In genomic region chr9:15513335-15513734, GRCh38 we compare ENCODE assay signal across 10 cellular contexts. TPM values are rescaled to one million over a fixed set of nuclear protein-coding genes. Genes with fewer than 3 reads are reported as not detected.
DNase-seq lines count a peak whose midpoint lies in the region; ATAC-seq and TF ChIP-seq lines count a peak whose summit lies in the region.
"Had no signal": no experiment of that assay in that cellular context is flagged by ENCODE, and none has a peak within 500 bp of the region (broad histone marks: within the 10 kb centered on the region; RNA-seq: fewer than 3 reads in every experiment).

No MANE protein-coding gene starts in this region.

- CTCF ChIA-PET in BJ (lab: Yijun Ruan, JAX): interaction anchor here (0.6 kb wide), 1 partner anchor 30 kb away, joined by 3 read pairs; no protein-coding TSS in a partner anchor
- CTCF ChIA-PET in T-cell (lab: Charles Lee): interaction anchor here (0.6 to 1.8 kb wide), 4 partner anchors 20 to 93 kb away, joined by 5 to 6 read pairs (median 6); partner anchors contain the start of gene CCDC171 (in 1 of the 2)

- H3K4me1 Mint-ChIP-seq in T-cell: peaks cover 37 to 44% (median 38%) of the 10 kb centered on the region in 3 donors

- H3K27ac Mint-ChIP-seq in T-cell: peak overlapping the region in 1 of 2 donors; percentile 79

- no peaks in the 10 kb centered on the region for H3K27me3 Mint-ChIP-seq in T-cell

- H3K36me3 Mint-ChIP-seq in T-cell: peaks cover 4% of the 10 kb centered on the region

- 0 out of 2 replicates have a peak, but pooled peaks have one; percentile 6 for TF ChIP-seq CTCF in BJ (IDR thresholded peaks at IDR 0.05; ENCODE audit: insufficient read depth, low read depth, low read length)
- peak; percentile 39 for TF ChIP-seq CTCF in GM12864 (IDR thresholded peaks at IDR 0.05; ENCODE audit: low read depth, low read length, missing control alignments)

- no peaks in the 10 kb centered on the region for H3K27me3 ChIP-seq in BJ (ENCODE audit: control insufficient read depth, insufficient read depth, low read length)

- no peaks in the 10 kb centered on the region for H3K9me3 Mint-ChIP-seq in T-cell

- no peak for TF ChIP-seq POLR2A in erythroblast (IDR thresholded peaks at IDR 0.05; ENCODE audit: low read length)

- no peaks in the 10 kb centered on the region for H3K36me3 ChIP-seq in BJ (ENCODE audit: control insufficient read depth, insufficient read depth, low read length)

- no peak for DNase-seq in BJ (ENCODE audit: low read depth)
- DNase-seq in GM12864 (ENCODE audit: low read depth): no peak
- peak; percentile 68 for DNase-seq in NCI-H748 (lab: John Stamatoyannopoulos, UW; ENCODE audit: unreplicated experiment)
- DNase-seq in erythroblast (lab: John Stamatoyannopoulos, UW): peak; percentile 58 to 59
- no peak for DNase-seq in DMS79 treated with DMSO at 0.1 percent for 48 hours (lab: John Stamatoyannopoulos, UW)
- DNase-seq in Right ventricle myocardium superior: no peak
- no peak for DNase-seq in T-cell
- DNase-seq: hypothalamus, MV-4-11 had no signal

- ATAC-seq in Right ventricle myocardium superior (ENCODE audit: poor library complexity) (no peak), T-cell (replicated peaks in 1 of 4) (no peak), GM18868 (IDR thresholded peaks at IDR 0.05; ENCODE audit: unreplicated experiment) (no peak)

- POLR2A ChIA-PET in BJ (lab: Charles Lee): no interaction called here
- POLR2A ChIA-PET in T-cell (lab: Charles Lee): interaction anchor here (0.6 kb wide), 3 partner anchors 12 to 38 kb away, joined by 3 to 6 read pairs (median 4); no protein-coding TSS in a partner anchor

- intact Hi-C loops in Right ventricle myocardium superior (cut with DNase I): no loop called here

- H3K4me3 Mint-ChIP-seq in T-cell: no peak overlapping the region

- no peak overlapping the region for H3K4me3 ChIP-seq in BJ (ENCODE audit: low read depth, low read length)
- no peak overlapping the region for H3K4me3 ChIP-seq in GM12864 (ENCODE audit: low read depth, low read length)

RNA-seq across cellular contexts. Expression of gene PSIP1, which starts 2.6 kb away (rescaled TPM):
- polyA plus RNA-seq in BJ (2011; rRNA removed): 10.2 and 28.1 TPM in 2 replicates
- 13.2 and 17.0 TPM in 2 replicates for polyA minus RNA-seq in BJ (2011; rRNA and poly(A)+ RNA removed)
- total RNA-seq in Right ventricle myocardium superior (21.1 TPM), T-cell (100 to 1,000 TPM; 125 to 140 (median 132) TPM)

RNA-seq across cellular contexts. Expression of gene CCDC171, which starts 39.5 kb away (rescaled TPM):
- polyA plus RNA-seq in BJ (2011; rRNA removed): 0.39 and 0.54 TPM in 2 replicates
- 0.93 and 1.1 TPM in 2 replicates for polyA minus RNA-seq in BJ (2011; rRNA and poly(A)+ RNA removed)
- total RNA-seq in Right ventricle myocardium superior: 1.6 TPM
- total RNA-seq in T-cell: 1 to 10 TPM in 4 of 5 donors, under 1 TPM in 1; 0.79 to 1.7 (median 1.4) TPM

Comparison
In these comparisons a context has a peak if more than half of its experiments do, and no peak if none do; other contexts are left out.
1. DNase-seq: peak in NCI-H748 (single experiment) and erythroblast (2 of 2); none in BJ (single experiment), GM12864 (single experiment), DMS79 treated with DMSO at 0.1 percent for 48 hours (single experiment), Right ventricle myocardium superior (single experiment) and T-cell (0 of 34).